In genomic region chr21:42833859-42834729, GRCh38 we compare ENCODE assay signal across 8 cellular contexts. TPM values are rescaled to one million over a fixed set of nuclear protein-coding genes. Genes with fewer than 3 reads are reported as not detected.
DNase-seq lines count a peak whose midpoint lies in the region; ATAC-seq and TF ChIP-seq lines count a peak whose summit lies in the region.

No MANE protein-coding gene starts in this region.

- TF ChIP-seq POLR2A in spleen (IDR thresholded peaks at IDR 0.05): no peak

- TF ChIP-seq CTCF in PC-3 (conservative IDR thresholded peaks at IDR 0.05; ENCODE audit: low read depth, low read length) (no peak), endodermal cell (conservative IDR thresholded peaks at IDR 0.05) (no peak), spleen (IDR thresholded peaks at IDR 0.05 in 8 of 11, conservative IDR thresholded peaks at IDR 0.05 in 3 of 11) (no peak)

- H3K9me2 ChIP-seq in PC-3 (replicated peaks; ENCODE audit: low read length): no peaks in the 10 kb centered on the region

- intact Hi-C loops in PC-3 (cut with micrococcal nuclease): loop anchor here (2.0 kb wide), 1 partner anchor 241 kb away; no protein-coding TSS in a partner anchor
- intact Hi-C loops in spleen (cut with DNase I; ENCODE audit: low total_unique reads): no loop called here

- H3K4me1 ChIP-seq in PC-3 (ENCODE audit: insufficient read depth, low read length): no peaks in the 10 kb centered on the region
- no peaks in the 10 kb centered on the region for H3K4me1 ChIP-seq in endodermal cell (ENCODE audit: control insufficient read depth, insufficient read depth, low read length)
- peaks cover 0 to 41% (median 21%) of the 10 kb centered on the region in 6 donors for H3K4me1 ChIP-seq in spleen

- no peak for ATAC-seq in PC-3

- H3K4me1 Mint-ChIP-seq in activated naive CD4-positive, alpha-beta T cell treated with anti-CD3 and anti-CD28 coated beads, Interleukin-2, amount 50 U/mL, for 24 hours: peaks cover 35% of the 10 kb centered on the region
- peaks cover 8% of the 10 kb centered on the region for H3K4me1 Mint-ChIP-seq in endodermal cell

- H3K9ac ChIP-seq in PC-3 (ENCODE audit: low read length): no peak overlapping the region
- H3K9ac ChIP-seq in endodermal cell (ENCODE audit: extremely low read depth, low read length, poor library complexity, severe bottlenecking): no peak overlapping the region

- no peaks in the 10 kb centered on the region for H3K9me3 Mint-ChIP-seq in activated naive CD4-positive, alpha-beta T cell treated with anti-CD3 and anti-CD28 coated beads, Interleukin-2, amount 50 U/mL, for 24 hours
- peaks cover 5% of the 10 kb centered on the region for H3K9me3 Mint-ChIP-seq in endodermal cell

- H3K27ac Mint-ChIP-seq in activated naive CD4-positive, alpha-beta T cell treated with anti-CD3 and anti-CD28 coated beads, Interleukin-2, amount 50 U/mL, for 24 hours: peak overlapping the region; percentile 59
- no peak overlapping the region for H3K27ac Mint-ChIP-seq in endodermal cell

- H3K36me3 ChIP-seq in PC-3 (ENCODE audit: low read depth, low read length): no peaks in the 10 kb centered on the region
- H3K36me3 ChIP-seq in endodermal cell (ENCODE audit: control insufficient read depth, insufficient read depth, low read length): peaks cover 37% of the 10 kb centered on the region
- peaks cover 0 to 3% (median under 1%) of the 10 kb centered on the region in 6 donors for H3K36me3 ChIP-seq in spleen

- peaks cover 2% of the 10 kb centered on the region for H3K36me3 Mint-ChIP-seq in activated naive CD4-positive, alpha-beta T cell treated with anti-CD3 and anti-CD28 coated beads, Interleukin-2, amount 50 U/mL, for 24 hours
- H3K36me3 Mint-ChIP-seq in endodermal cell (ENCODE audit: low read depth): peaks cover 48% of the 10 kb centered on the region

- H3K27me3 ChIP-seq in PC-3 (ENCODE audit: low read length) (no peaks in the 10 kb centered on the region; the same call in 1 of the 2 replicates), endodermal cell (ENCODE audit: control insufficient read depth, insufficient read depth, low read length, poor library complexity, severe bottlenecking) (no peaks in the 10 kb centered on the region), spleen (replicated peaks in 1 of 7) (peaks cover 0 to 43% (median 0%) of the 10 kb centered on the region in 7 donors)

- no peaks in the 10 kb centered on the region for H4K20me1 ChIP-seq in PC-3 (ENCODE audit: low read length)

- H3K9me3 ChIP-seq in PC-3 (ENCODE audit: low read length) (no peaks in the 10 kb centered on the region), endodermal cell (ENCODE audit: control insufficient read depth, low read length) (peaks cover 10% of the 10 kb centered on the region), spleen (no peaks in the 10 kb centered on the region)

- no peaks in the 10 kb centered on the region for H3K27me3 Mint-ChIP-seq in activated naive CD4-positive, alpha-beta T cell treated with anti-CD3 and anti-CD28 coated beads, Interleukin-2, amount 50 U/mL, for 24 hours
- peaks cover 5% of the 10 kb centered on the region for H3K27me3 Mint-ChIP-seq in endodermal cell (ENCODE audit: insufficient read depth)

- no peak overlapping the region for H3K27ac ChIP-seq in PC-3 (ENCODE audit: low read length)
- H3K27ac ChIP-seq in endodermal cell (ENCODE audit: low read depth, low read length): no peak overlapping the region
- no peak overlapping the region for H3K27ac ChIP-seq in spleen

- DNase-seq in activated naive CD4-positive, alpha-beta T cell (lab: John Stamatoyannopoulos, UW): no peak
- DNase-seq in PC-3 (no peak), endodermal cell (peak; percentile 48), spleen (peak; percentile 63), AG08396 (ENCODE audit: low spot score) (no peak), amniotic stem cell (lab: John Stamatoyannopoulos, UW) (no peak)
- DNase-seq in stimulated activated naive CD4-positive, alpha-beta T cell treated with Interleukin-2 at 50 U/mL for 16 hours (lab: John Stamatoyannopoulos, UW): no peak

- no peak overlapping the region for H2AFZ ChIP-seq in PC-3 (ENCODE audit: low read length)

- 94 to 96% methylated on average over 12 to 23 of the region's 23 CpGs for WGBS in endodermal cell (ENCODE audit: insufficient coverage in 1 of 2, insufficient read length in 1 of 2), 2 experiments
- 79 to 84% (median 82%) methylated on average over 22 to 23 of the region's 23 CpGs for WGBS in spleen, 5 donors

- TSS peak; percentile 3 for BruUV-seq in PC-3 (replicated peaks; lab: Mats Ljungman, UMichigan)

- H3F3A ChIP-seq in PC-3 (ENCODE audit: low read length, unreplicated experiment): peaks cover 4% of the 10 kb centered on the region

- CTCF ChIA-PET in PC-3 (lab: Charles Lee): no interaction called here

- H3K4me3 ChIP-seq in PC-3 (ENCODE audit: low read length) (no peak overlapping the region), endodermal cell (ENCODE audit: low read length) (no peak overlapping the region), spleen (no peak overlapping the region)

- no peak overlapping the region for H3K4me3 Mint-ChIP-seq in activated naive CD4-positive, alpha-beta T cell treated with anti-CD3 and anti-CD28 coated beads, Interleukin-2, amount 50 U/mL, for 24 hours
- H3K4me3 Mint-ChIP-seq in endodermal cell: no peak overlapping the region

- POLR2A ChIA-PET in PC-3 (lab: Charles Lee; ENCODE audit: unreplicated experiment): no interaction called here

- no peak overlapping the region for H3K4me2 ChIP-seq in PC-3 (ENCODE audit: low read length)

- H3K79me2 ChIP-seq in PC-3 (ENCODE audit: low read length): no peaks in the 10 kb centered on the region

RNA-seq across cellular contexts. Expression of gene WDR4, which starts 45.2 kb away (rescaled TPM):
- total RNA-seq in PC-3 (2014; rRNA removed) (35.3 and 53.8 TPM in 2 replicates), endodermal cell (10 to 100 TPM; 26.7 to 33.5 TPM), spleen (10 to 100 TPM; 11.2 to 31.3 (median 20.7) TPM)
- 9.5 TPM for polyA plus RNA-seq in endodermal cell (2013, experiment 1 of 2)
- polyA plus RNA-seq in endodermal cell (2013, experiment 2 of 2): 9.6 TPM
- 10 to 100 TPM in 2 of 3 donors, 1 to 10 TPM in 1; 6.1 to 17.4 (median 11.6) TPM for polyA plus RNA-seq in spleen

RNA-seq across cellular contexts. Expression of gene NDUFV3, which starts 59.0 kb away (rescaled TPM):
- total RNA-seq in PC-3 (2014; rRNA removed) (61.6 and 65.8 TPM in 2 replicates), endodermal cell (10 to 100 TPM; 25.8 to 27.2 TPM), spleen (10 to 100 TPM; 27.2 to 38.8 (median 37.1) TPM)
- polyA plus RNA-seq in endodermal cell (2013, experiment 1 of 2): 23.5 TPM
- 24.3 TPM for polyA plus RNA-seq in endodermal cell (2013, experiment 2 of 2)
- polyA plus RNA-seq in spleen: 10 to 100 TPM; 12.0 to 18.7 (median 12.1) TPM

Comparison
In these comparisons a context has a peak if more than half of its experiments do, and no peak if none do; other contexts are left out.
1. DNase-seq: peak in endodermal cell (single experiment) and spleen (single experiment); none in activated naive CD4-positive, alpha-beta T cell (0 of 4), PC-3 (single experiment), stimulated activated naive CD4-positive, alpha-beta T cell treated with Interleukin-2 at 50 U/mL for 16 hours (single experiment), AG08396 (single experiment) and amniotic stem cell (single experiment).